37 cellular contexts compared by ENCODE assay signal in the genomic region with DNA sequence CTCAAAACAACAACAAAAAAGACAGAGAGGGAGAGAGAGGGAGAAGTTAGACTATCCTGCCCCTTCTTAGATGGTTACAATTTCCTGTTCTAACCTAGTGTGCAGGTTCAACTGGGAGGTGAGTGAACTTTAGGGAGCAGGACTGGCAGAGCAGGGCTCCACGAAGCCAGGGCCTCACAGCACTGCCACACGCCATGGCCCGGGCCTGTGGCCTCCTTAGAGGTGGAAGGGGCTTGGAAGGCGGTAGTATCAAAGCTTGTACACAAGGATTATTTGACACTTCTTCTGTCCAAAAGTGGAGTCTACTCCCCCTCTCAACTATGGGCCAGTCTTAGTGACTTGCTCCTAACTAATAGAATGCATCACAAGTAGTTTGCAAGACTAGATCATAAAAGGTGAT.
"Had no signal": no experiment of that assay in that cellular context is flagged by ENCODE, and none has a peak within 500 bp of the region (broad histone marks: within the 10 kb centered on the region; RNA-seq: fewer than 3 reads in every experiment).

No MANE protein-coding gene starts in this region.

- H3K4me1 ChIP-seq: adrenal gland, ascending aorta had no signal

- H3K36me3 ChIP-seq: adrenal gland, ascending aorta, cardiac muscle cell had no signal

- H3K36me3 Mint-ChIP-seq: activated CD4-positive, alpha-beta memory T cell treated with anti-CD3 and anti-CD28 coated beads for 36 hours; activated naive CD4-positive, alpha-beta T cell treated with anti-CD3 and anti-CD28 coated beads, Interleukin-2, amount 50 U/mL, for 72 hours; activated naive CD8-positive, alpha-beta T cell treated with anti-CD3 and anti-CD28 coated beads for 36 hours had no signal

- DNase-seq: activated B cell treated with CpG ODN at 0.5 μM for 24 hours; activated CD4-positive, alpha-beta memory T cell treated with anti-CD3 and anti-CD28 coated beads for 36 hours; activated CD4-positive, alpha-beta T cell treated with anti-CD3 and anti-CD28 coated beads for 4 hours; activated CD4-positive, alpha-beta T cell treated with anti-CD3 and anti-CD28 coated beads, Interleukin-2, amount 10 ng/mL, durations not matched to agents 24 days and 14 days; activated CD4-positive, alpha-beta T cell treated with anti-CD3 and anti-CD28 coated beads, Interleukin-2, amount 50 U/mL, for 1 hour; activated CD4-positive, alpha-beta T cell treated with anti-CD3 and anti-CD28 coated beads, Interleukin-2, amount 50 U/mL, for 4 hours; activated CD4-positive, CD25-positive, alpha-beta regulatory T cell treated with anti-CD3 and anti-CD28 coated beads, Interleukin-2, amount 50 U/mL, for 72 hours; activated CD8-positive, alpha-beta memory T cell treated with anti-CD3 and anti-CD28 coated beads, Interleukin-2, amount 50 U/mL, for 4 hours; activated CD8-positive, alpha-beta T cell treated with anti-CD3 and anti-CD28 coated beads for 36 hours; activated effector memory CD4-positive, alpha-beta T cell treated with anti-CD3 and anti-CD28 coated beads, Interleukin-2, amount 50 U/mL, for 16 hours; activated gamma-delta T cell treated with Interleukin-2 at 50 U/mL for 16 hours; activated naive CD4-positive, alpha-beta T cell; activated naive CD4-positive, alpha-beta T cell treated with anti-CD3 and anti-CD28 coated beads for 36 hours; activated naive CD4-positive, alpha-beta T cell treated with anti-CD3 and anti-CD28 coated beads, Interleukin-2, amount 50 U/mL, for 16 hours; activated naive CD8-positive, alpha-beta T cell treated with anti-CD3 and anti-CD28 coated beads for 36 hours; activated T-cell treated with anti-CD3 and anti-CD28 coated beads for 4 hours; activated T-cell treated with anti-CD3 and anti-CD28 coated beads, Interleukin-2, amount 50 U/mL, for 1 hour; activated T-cell treated with anti-CD3 and anti-CD28 coated beads, Interleukin-2, amount 50 U/mL, for 4 hours; activated T-cell treated with anti-CD3 and anti-CD28 coated beads, Interleukin-2, amount 50 U/mL, for 72 hours; adrenal gland; amniotic stem cell; anterior cingulate cortex; caudate nucleus; cerebellar nuclear complex; T-helper 1 cell; T-helper 2 cell; T-helper 9 cell had no signal

- H3K4me3 Mint-ChIP-seq: activated B cell treated with CpG ODN at 0.5 μM for 24 hours; activated CD4-positive, alpha-beta memory T cell treated with anti-CD3 and anti-CD28 coated beads for 36 hours; activated CD4-positive, alpha-beta T cell treated with anti-CD3 and anti-CD28 coated beads, Interleukin-2, amount 10 ng/mL, durations not matched to agents 24 days and 14 days; activated CD8-positive, alpha-beta T cell treated with anti-CD3 and anti-CD28 coated beads for 36 hours; activated naive CD4-positive, alpha-beta T cell treated with anti-CD3 and anti-CD28 coated beads for 36 hours; activated naive CD8-positive, alpha-beta T cell treated with anti-CD3 and anti-CD28 coated beads for 36 hours; activated T-cell treated with anti-CD3 and anti-CD28 coated beads, Interleukin-2, amount 50 U/mL, for 4 hours; activated T-cell treated with anti-CD3 and anti-CD28 coated beads, Interleukin-2, amount 50 U/mL, for 72 hours; activated T-helper 1 cell treated with anti-CD3 and anti-CD28 coated beads, Interleukin-12 subunit alpha, Interleukin-12 subunit beta, Interleukin-2, Interleukin-4 antibody, amounts not matched to agents 30 ng/mL and 10 ng/mL and 1 ng/mL, durations not matched to agents 14 hours and 24 hours and 36 hours; activated T-helper 17 cell treated with anti-CD3 and anti-CD28 coated beads, Interleukin-2, amount 50 U/mL, for 72 hours; brain; central memory CD8-positive, alpha-beta T cell; T-helper 1 cell treated with Interleukin-12 subunit alpha and Interleukin-12 subunit beta and Interleukin-4 antibody, amounts not matched to agents 30 μg/mL and 1 μg/mL, for 36 hours; T-helper 2 cell treated with Interferon-gamma antibody and Interleukin-4, amounts not matched to agents 5 μg/mL and 100 μg/mL, for 36 hours had no signal

- H3K9me3 Mint-ChIP-seq: activated CD4-positive, alpha-beta memory T cell treated with anti-CD3 and anti-CD28 coated beads for 36 hours; activated CD4-positive, alpha-beta T cell treated with anti-CD3 and anti-CD28 coated beads, Interleukin-2, amount 10 ng/mL, durations not matched to agents 24 days and 14 days; activated CD8-positive, alpha-beta T cell treated with anti-CD3 and anti-CD28 coated beads for 36 hours; activated naive CD4-positive, alpha-beta T cell treated with anti-CD3 and anti-CD28 coated beads for 36 hours; activated naive CD4-positive, alpha-beta T cell treated with anti-CD3 and anti-CD28 coated beads, Interleukin-2, amount 50 U/mL, for 72 hours; activated naive CD8-positive, alpha-beta T cell treated with anti-CD3 and anti-CD28 coated beads for 36 hours; activated T-cell treated with anti-CD3 and anti-CD28 coated beads, Interleukin-2, amount 50 U/mL, for 4 hours; activated T-cell treated with anti-CD3 and anti-CD28 coated beads, Interleukin-2, amount 50 U/mL, for 72 hours; activated T-helper 1 cell treated with anti-CD3 and anti-CD28 coated beads, Interleukin-12 subunit alpha, Interleukin-12 subunit beta, Interleukin-2, Interleukin-4 antibody, amounts not matched to agents 30 ng/mL and 10 ng/mL and 1 ng/mL, durations not matched to agents 14 hours and 24 hours and 36 hours; activated T-helper 17 cell treated with anti-CD3 and anti-CD28 coated beads, Interleukin-2, amount 50 U/mL, for 72 hours; central memory CD8-positive, alpha-beta T cell; T-helper 1 cell treated with Interleukin-12 subunit alpha and Interleukin-12 subunit beta and Interleukin-4 antibody, amounts not matched to agents 30 μg/mL and 1 μg/mL, for 36 hours; T-helper 2 cell treated with Interferon-gamma antibody and Interleukin-4, amounts not matched to agents 5 μg/mL and 100 μg/mL, for 36 hours had no signal

- H3K27me3 Mint-ChIP-seq: activated CD4-positive, alpha-beta memory T cell treated with anti-CD3 and anti-CD28 coated beads for 36 hours; activated naive CD8-positive, alpha-beta T cell treated with anti-CD3 and anti-CD28 coated beads for 36 hours; activated T-helper 17 cell treated with anti-CD3 and anti-CD28 coated beads, Interleukin-2, amount 50 U/mL, for 72 hours had no signal

- H3K27ac ChIP-seq: adrenal gland, ascending aorta, cardiac muscle cell, VCaP had no signal

- H3K4me3 ChIP-seq: adrenal gland, ascending aorta, cardiac muscle cell had no signal

- ATAC-seq: activated CD8-positive, alpha-beta T cell treated with anti-CD3 and anti-CD28 coated beads for 36 hours; activated naive CD4-positive, alpha-beta T cell treated with anti-CD3 and anti-CD28 coated beads, Interleukin-2, amount 50 U/mL, for 72 hours; activated T-cell treated with anti-CD3 and anti-CD28 coated beads, Interleukin-2, amount 50 U/mL, for 4 hours; activated T-cell treated with anti-CD3 and anti-CD28 coated beads, Interleukin-2, amount 50 U/mL, for 72 hours; activated T-helper 17 cell treated with anti-CD3 and anti-CD28 coated beads, Interleukin-2, amount 50 U/mL, for 72 hours had no signal

- H3K27me3 ChIP-seq: adrenal gland, ascending aorta, cardiac muscle cell had no signal

- H3K9me3 ChIP-seq: adrenal gland had no signal

- H3K4me1 Mint-ChIP-seq: activated B cell treated with CpG ODN at 0.5 μM for 24 hours; activated CD4-positive, alpha-beta T cell treated with anti-CD3 and anti-CD28 coated beads, Interleukin-2, amount 10 ng/mL, durations not matched to agents 24 days and 14 days; activated naive CD8-positive, alpha-beta T cell treated with anti-CD3 and anti-CD28 coated beads for 36 hours; activated T-helper 17 cell treated with anti-CD3 and anti-CD28 coated beads, Interleukin-2, amount 50 U/mL, for 72 hours; brain; central memory CD8-positive, alpha-beta T cell had no signal

- H3K27ac Mint-ChIP-seq: activated B cell treated with CpG ODN at 0.5 μM for 24 hours; activated CD4-positive, alpha-beta memory T cell treated with anti-CD3 and anti-CD28 coated beads for 36 hours; activated CD4-positive, alpha-beta T cell treated with anti-CD3 and anti-CD28 coated beads, Interleukin-2, amount 10 ng/mL, durations not matched to agents 24 days and 14 days; activated CD8-positive, alpha-beta T cell treated with anti-CD3 and anti-CD28 coated beads for 36 hours; activated naive CD4-positive, alpha-beta T cell treated with anti-CD3 and anti-CD28 coated beads for 36 hours; activated naive CD8-positive, alpha-beta T cell treated with anti-CD3 and anti-CD28 coated beads for 36 hours; activated T-cell treated with anti-CD3 and anti-CD28 coated beads, Interleukin-2, amount 50 U/mL, for 72 hours; activated T-helper 1 cell treated with anti-CD3 and anti-CD28 coated beads, Interleukin-12 subunit alpha, Interleukin-12 subunit beta, Interleukin-2, Interleukin-4 antibody, amounts not matched to agents 30 ng/mL and 10 ng/mL and 1 ng/mL, durations not matched to agents 14 hours and 24 hours and 36 hours; activated T-helper 17 cell treated with anti-CD3 and anti-CD28 coated beads, Interleukin-2, amount 50 U/mL, for 72 hours; brain; T-helper 1 cell treated with Interleukin-12 subunit alpha and Interleukin-12 subunit beta and Interleukin-4 antibody, amounts not matched to agents 30 μg/mL and 1 μg/mL, for 36 hours; T-helper 2 cell treated with Interferon-gamma antibody and Interleukin-4, amounts not matched to agents 5 μg/mL and 100 μg/mL, for 36 hours had no signal
